Comparison of ENCODE assay signal across 1 cellular context in the genomic region with DNA sequence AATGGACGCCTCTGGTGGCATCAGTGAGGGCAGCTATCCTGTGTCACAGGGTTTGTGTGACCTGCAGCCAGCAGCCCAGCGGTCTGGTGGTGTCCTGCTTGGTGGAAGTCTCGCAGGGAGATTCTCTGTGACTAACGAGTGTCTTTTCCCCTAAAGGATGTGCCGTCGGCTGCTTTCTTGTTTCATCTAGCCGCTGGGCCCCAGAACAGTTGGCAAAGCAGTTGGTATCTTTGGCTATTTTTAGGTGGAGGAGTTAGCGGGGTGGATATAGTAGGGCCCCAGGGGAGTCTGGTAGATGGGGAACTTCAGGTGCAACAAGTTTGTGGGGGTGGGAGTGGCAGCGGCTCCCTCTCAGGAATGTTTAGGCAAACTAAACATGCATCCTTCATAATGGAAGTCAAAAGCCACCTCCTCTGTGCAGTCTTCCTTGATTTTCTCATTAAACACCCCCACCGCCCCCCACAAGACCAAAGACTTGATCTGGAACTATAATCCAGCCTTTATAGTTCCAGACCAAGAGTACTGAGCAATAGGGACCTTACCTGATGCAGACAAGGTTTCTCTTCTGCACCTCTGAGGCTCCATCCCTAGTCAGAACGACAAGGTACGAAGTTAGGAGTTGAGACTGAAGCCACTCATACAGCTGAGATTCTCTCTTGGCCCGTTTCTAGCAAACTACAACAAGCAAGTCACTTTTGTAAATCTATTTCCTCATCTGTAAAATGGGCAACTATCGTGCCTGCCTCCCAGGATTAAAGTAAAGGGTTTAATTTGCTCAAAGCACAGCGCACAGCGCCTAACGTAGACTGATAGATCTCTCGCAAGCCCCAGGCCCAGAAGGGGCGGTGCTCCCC.
TF ChIP-seq lines count a peak whose summit lies in the region.

No MANE protein-coding gene starts in this region.

TF ChIP-seq in HepG2, 621 proteins besides CTCF, POLR2A, EP300 and RAD21:
- 0 out of 2 replicates have a peak, but pooled peaks have one; percentile 24 for TF ChIP-seq ZMYM3 (CRISPR knock-in tag; IDR thresholded peaks at IDR 0.05)
- TF ChIP-seq ZNF629 (CRISPR knock-in tag; conservative IDR thresholded peaks at IDR 0.05): peak; percentile 84
- no peak for TF ChIP-seq ZNF354B (CRISPR knock-in tag; IDR thresholded peaks at IDR 0.05)
- no peak for TF ChIP-seq ZNF446 (CRISPR knock-in tag; IDR thresholded peaks at IDR 0.05)
- TF ChIP-seq, protein P1, sequence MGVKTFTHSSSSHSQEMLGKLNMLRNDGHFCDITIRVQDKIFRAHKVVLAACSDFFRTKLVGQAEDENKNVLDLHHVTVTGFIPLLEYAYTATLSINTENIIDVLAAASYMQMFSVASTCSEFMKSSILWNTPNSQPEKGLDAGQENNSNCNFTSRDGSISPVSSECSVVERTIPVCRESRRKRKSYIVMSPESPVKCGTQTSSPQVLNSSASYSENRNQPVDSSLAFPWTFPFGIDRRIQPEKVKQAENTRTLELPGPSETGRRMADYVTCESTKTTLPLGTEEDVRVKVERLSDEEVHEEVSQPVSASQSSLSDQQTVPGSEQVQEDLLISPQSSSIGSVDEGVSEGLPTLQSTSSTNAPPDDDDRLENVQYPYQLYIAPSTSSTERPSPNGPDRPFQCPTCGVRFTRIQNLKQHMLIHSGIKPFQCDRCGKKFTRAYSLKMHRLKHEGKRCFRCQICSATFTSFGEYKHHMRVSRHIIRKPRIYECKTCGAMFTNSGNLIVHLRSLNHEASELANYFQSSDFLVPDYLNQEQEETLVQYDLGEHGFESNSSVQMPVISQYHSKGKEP (CRISPR knock-in tag; IDR thresholded peaks at IDR 0.05): no peak
